ENCODE assay signal across 14 cellular contexts in the genomic region with DNA sequence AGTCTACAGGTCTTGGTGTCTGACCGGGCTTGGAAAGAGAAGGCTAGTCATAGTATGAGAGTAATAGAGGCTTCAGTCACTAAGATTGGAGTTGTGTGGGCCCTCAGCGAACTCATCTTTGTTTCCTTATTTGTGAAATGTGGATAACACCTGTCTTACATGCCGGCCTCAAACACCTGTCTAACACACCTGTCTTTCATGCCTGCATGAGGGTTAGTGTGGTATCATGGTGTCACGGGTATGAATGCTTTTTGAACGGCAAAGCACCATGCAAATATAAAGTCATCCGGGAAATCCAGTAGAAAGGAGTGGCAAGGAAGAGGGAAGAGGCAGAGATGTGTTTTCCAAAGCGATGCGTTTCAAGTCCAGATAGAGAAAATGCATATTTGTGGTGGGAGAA. TPM values are rescaled to one million over a fixed set of nuclear protein-coding genes. Genes with fewer than 3 reads are reported as not detected.
DNase-seq lines count a peak whose midpoint lies in the region; ATAC-seq and TF ChIP-seq lines count a peak whose summit lies in the region.
"Had no signal": no experiment of that assay in that cellular context is flagged by ENCODE, and none has a peak within 500 bp of the region (broad histone marks: within the 10 kb centered on the region; RNA-seq: fewer than 3 reads in every experiment).

No MANE protein-coding gene starts in this region.

- TF ChIP-seq CTCF in foreskin keratinocyte (conservative IDR thresholded peaks at IDR 0.05): no peak
- no peak for TF ChIP-seq CTCF in uterus (IDR thresholded peaks at IDR 0.05)
- TF ChIP-seq CTCF in tibial artery (IDR thresholded peaks at IDR 0.05): no peak

- no peaks in the 10 kb centered on the region for H3K79me1 ChIP-seq in mesendoderm (ENCODE audit: low read length)

- peaks cover 18% of the 10 kb centered on the region for H3K36me3 Mint-ChIP-seq in activated naive CD4-positive, alpha-beta T cell treated with anti-CD3 and anti-CD28 coated beads, Interleukin-2, amount 10 ng/mL, durations not matched to agents 7 days and 5 days
- peaks cover 5% of the 10 kb centered on the region for H3K36me3 Mint-ChIP-seq in T-helper 17 cell (ENCODE audit: low read depth)

- H3K27ac ChIP-seq in foreskin keratinocyte: peak overlapping the region; percentile 99
- peak overlapping the region; percentile 74 to 82 for H3K27ac ChIP-seq in uterus
- H3K27ac ChIP-seq in mesendoderm (ENCODE audit: low read depth, low read length): no peak overlapping the region
- H3K27ac ChIP-seq in tibial artery: no peak overlapping the region

- H3K9me3 ChIP-seq in T-helper 17 cell (ENCODE audit: control insufficient read depth, low read length, poor library complexity, severe bottlenecking) (no peaks in the 10 kb centered on the region), uterus (no peaks in the 10 kb centered on the region), tibial artery (no peaks in the 10 kb centered on the region)

- no peak overlapping the region for H3K4ac ChIP-seq in mesendoderm (ENCODE audit: low read depth, low read length)

- H3K4me3 ChIP-seq in uterus: no peak overlapping the region
- H3K4me3 ChIP-seq in mesendoderm (ENCODE audit: low read length): no peak overlapping the region
- no peak overlapping the region for H3K4me3 ChIP-seq in tibial artery

- ATAC-seq in T-helper 17 cell: no peak
- ATAC-seq in foreskin keratinocyte: no peak
- ATAC-seq in GM19452 (IDR thresholded peaks at IDR 0.05; ENCODE audit: unreplicated experiment): no peak

- no peak overlapping the region for H2BK15ac ChIP-seq in mesendoderm (replicated peaks; ENCODE audit: low read depth)

- no peak overlapping the region for H3K4me3 Mint-ChIP-seq in activated naive CD4-positive, alpha-beta T cell treated with anti-CD3 and anti-CD28 coated beads, Interleukin-2, amount 10 ng/mL, durations not matched to agents 7 days and 5 days
- peak overlapping the region; percentile 62 for H3K4me3 Mint-ChIP-seq in T-helper 17 cell
- H3K4me3 Mint-ChIP-seq: B cell had no signal

- H3K23ac ChIP-seq in mesendoderm (ENCODE audit: low read length): no peak overlapping the region

- peaks cover 79% of the 10 kb centered on the region for H3K4me1 Mint-ChIP-seq in activated naive CD4-positive, alpha-beta T cell treated with anti-CD3 and anti-CD28 coated beads, Interleukin-2, amount 10 ng/mL, durations not matched to agents 7 days and 5 days
- H3K4me1 Mint-ChIP-seq in T-helper 17 cell: peaks cover 41% of the 10 kb centered on the region

- H4K8ac ChIP-seq in mesendoderm (ENCODE audit: low read depth, low read length): no peak overlapping the region

- intact Hi-C loops in uterus (cut with DNase I; ENCODE audit: low total_unique reads) (no loop called here), tibial artery (cut with DNase I; ENCODE audit: low total_unique reads) (no loop called here)

- TF ChIP-seq POLR2A in uterus (IDR thresholded peaks at IDR 0.05): no peak

- H3K36me3 ChIP-seq in uterus (no peaks in the 10 kb centered on the region), mesendoderm (ENCODE audit: control insufficient read depth, insufficient read depth, low read length) (no peaks in the 10 kb centered on the region), tibial artery (peaks cover 10 to 29% (median 14%) of the 10 kb centered on the region in 3 donors)

- CTCF ChIA-PET in activated naive CD4-positive, alpha-beta T cell treated with anti-CD3 and anti-CD28 coated beads, Interleukin-2, amount 10 ng/mL, durations not matched to agents 7 days and 5 days (lab: Charles Lee): interaction anchor here (3.3 kb wide), 1 partner anchor 51 kb away, joined by 14 read pairs; no protein-coding TSS in a partner anchor

- no peak overlapping the region for H3K4me2 ChIP-seq in mesendoderm (ENCODE audit: low read length)

- H2BK5ac ChIP-seq in mesendoderm (ENCODE audit: low read length): no peak overlapping the region

- no peak overlapping the region for H2AK5ac ChIP-seq in mesendoderm (ENCODE audit: low read length)

- WGBS in mesendoderm (ENCODE audit: extremely low coverage, insufficient coverage, low lambda C conversion rate): no CpG with 5 or more reads among the region's 8 CpGs

- H3K79me2 ChIP-seq in mesendoderm (ENCODE audit: control insufficient read depth, insufficient read depth, low read length): no peaks in the 10 kb centered on the region

- H3K9ac ChIP-seq in mesendoderm (ENCODE audit: low read length): no peak overlapping the region

- H3K27me3 Mint-ChIP-seq in activated naive CD4-positive, alpha-beta T cell treated with anti-CD3 and anti-CD28 coated beads, Interleukin-2, amount 10 ng/mL, durations not matched to agents 7 days and 5 days: no peaks in the 10 kb centered on the region
- H3K27me3 Mint-ChIP-seq in T-helper 17 cell: no peaks in the 10 kb centered on the region
- H3K27me3 Mint-ChIP-seq: B cell had no signal

- H3K9me3 Mint-ChIP-seq in activated naive CD4-positive, alpha-beta T cell treated with anti-CD3 and anti-CD28 coated beads, Interleukin-2, amount 10 ng/mL, durations not matched to agents 7 days and 5 days: peaks cover 3% of the 10 kb centered on the region

- H3K4me1 ChIP-seq in foreskin keratinocyte (peaks cover 37% of the 10 kb centered on the region), uterus (peaks cover 5 to 16% of the 10 kb centered on the region in 2 donors), mesendoderm (ENCODE audit: control insufficient read depth, low read depth, low read length) (peaks cover 4% of the 10 kb centered on the region), tibial artery (peaks cover 0 to 30% (median 15%) of the 10 kb centered on the region in 4 donors)

- H3K18ac ChIP-seq in mesendoderm (ENCODE audit: low read length): no peak overlapping the region

- H3K27me3 ChIP-seq in foreskin keratinocyte (no peaks in the 10 kb centered on the region), uterus (no peaks in the 10 kb centered on the region), mesendoderm (ENCODE audit: insufficient read depth, low read length, poor library complexity) (no peaks in the 10 kb centered on the region), tibial artery (no peaks in the 10 kb centered on the region)

- no peak overlapping the region for H4K5ac ChIP-seq in mesendoderm (ENCODE audit: low read length)

- no peak overlapping the region for H2BK120ac ChIP-seq in mesendoderm (ENCODE audit: low read depth, low read length)

- H3K27ac Mint-ChIP-seq in activated naive CD4-positive, alpha-beta T cell treated with anti-CD3 and anti-CD28 coated beads, Interleukin-2, amount 10 ng/mL, durations not matched to agents 7 days and 5 days: peak overlapping the region; percentile 79
- peak overlapping the region; percentile 99 for H3K27ac Mint-ChIP-seq in T-helper 17 cell
- H3K27ac Mint-ChIP-seq: B cell had no signal

- no peak overlapping the region for H3K56ac ChIP-seq in mesendoderm (ENCODE audit: low read length)

- no peak for DNase-seq in activated naive CD4-positive, alpha-beta T cell treated with anti-CD3 and anti-CD28 coated beads, Interleukin-2, amount 10 ng/mL, durations not matched to agents 7 days and 5 days
- no peak for DNase-seq in activated naive CD4-positive, alpha-beta T cell treated with Interleukin-2 at 50 U/mL for 16 hours
- DNase-seq in T-helper 17 cell (no peak), foreskin keratinocyte (no peak), uterus (no peak), mesendoderm (no peak), tibial artery (no peak)
- DNase-seq: activated CD4-positive, alpha-beta T cell treated with anti-CD3 and anti-CD28 coated beads, Interleukin-2, amount 50 U/mL, for 1 hour; amniotic stem cell; foreskin fibroblast; KBM-7; NCI-H2081 treated with DMSO at 0.1 percent for 48 hours had no signal

RNA-seq across cellular contexts. Expression of gene GRAMD2B, which starts 25.5 kb away (rescaled TPM):
- total RNA-seq in T-helper 17 cell (10 to 100 TPM in 1 of 2 donors, 1 to 10 TPM in 1; 8.3 to 11.7 TPM), foreskin keratinocyte (21.5 and 25.1 TPM in 2 replicates), uterus (10 to 100 TPM; 34.0 to 91.5 (median 58.8) TPM)
- polyA plus RNA-seq in foreskin keratinocyte: 11.0 and 14.4 TPM in 2 replicates
- polyA plus RNA-seq in mesendoderm (2013, experiment 1 of 2): 5.6 TPM
- polyA plus RNA-seq in mesendoderm (2013, experiment 2 of 2): 4.7 TPM

Comparison
In these comparisons a context has a peak if more than half of its experiments do, and no peak if none do; other contexts are left out.
1. H3K27ac ChIP-seq: peak in foreskin keratinocyte (single experiment) and uterus (2 of 2); none in mesendoderm (single experiment) and tibial artery (0 of 2).